8 cellular contexts compared by ENCODE assay signal in genomic region chr5:154940772-154941620, GRCh38. TPM values are rescaled to one million over a fixed set of nuclear protein-coding genes. Genes with fewer than 3 reads are reported as not detected.
DNase-seq lines count a peak whose midpoint lies in the region; ATAC-seq and TF ChIP-seq lines count a peak whose summit lies in the region.

Gene MRPL22, plus strand, starts transcription at chr5:154941073. Its CDS starts 38 bp downstream, at chr5:154941111.

- ATAC-seq in GM19467 (IDR thresholded peaks at IDR 0.05; ENCODE audit: unreplicated experiment) (peak; percentile 44), lung (ENCODE audit: insufficient read depth, low FRiP score) (peak; percentile 84)

- peak within 1 kb of the TSS; percentile 95 to 100 (median 99) for H3K4me3 Mint-ChIP-seq in CD8-positive, alpha-beta memory T cell

- no peaks in the 10 kb centered on the region for H3K36me3 ChIP-seq in CD8-positive, alpha-beta memory T cell (ENCODE audit: insufficient read depth, low read length)
- no peaks in the 10 kb centered on the region for H3K36me3 ChIP-seq in effector memory CD4-positive, alpha-beta T cell (ENCODE audit: control insufficient read depth, insufficient read depth, low read length)
- H3K36me3 ChIP-seq in lung (ENCODE audit: control insufficient read depth in 2 of 2, insufficient read depth in 2 of 2, low read length in 2 of 2) = peaks cover 0 to 2% of the 10 kb centered on the region in 2 donors

- H3K27me3 ChIP-seq in CD8-positive, alpha-beta memory T cell (ENCODE audit: insufficient read depth, low read length, poor library complexity, severe bottlenecking) = no peaks in the 10 kb centered on the region
- no peaks in the 10 kb centered on the region for H3K27me3 ChIP-seq in effector memory CD4-positive, alpha-beta T cell (replicated peaks; ENCODE audit: control insufficient read depth, insufficient read depth, low read length, poor library complexity, severe bottlenecking)
- no peaks in the 10 kb centered on the region for H3K27me3 ChIP-seq in lung (ENCODE audit: control insufficient read depth, insufficient read depth)

- POLR2A ChIA-PET in CD8-positive, alpha-beta memory T cell (lab: Charles Lee) = interaction anchor here (0.9 kb wide), 1 partner anchor 12 kb away, joined by 9 read pairs; no protein-coding TSS in a partner anchor

- DNase-seq in CD8-positive, alpha-beta memory T cell = peak; percentile 88 to 96 (median 92)
- DNase-seq in HT-29 (ENCODE audit: low spot score) (peak; percentile 96), lung (ENCODE audit: low spot score) (peak; percentile 95)
- peak; percentile 89 for DNase-seq in NK-92 treated with Interleukin-12 subunit alpha and Interleukin-12 subunit beta, amount 100 ng/mL, for 24 hours (lab: John Stamatoyannopoulos, UW)
- DNase-seq in activated CD8-positive, alpha-beta memory T cell treated with anti-CD3 and anti-CD28 coated beads for 24 hours = peak; percentile 97
- peak; percentile 91 to 92 (median 92) for DNase-seq in effector memory CD4-positive, alpha-beta T cell
- peak; percentile 89 to 94 (median 92) for DNase-seq in stimulated activated CD4-positive, alpha-beta T cell treated with anti-CD3 and anti-CD28 coated beads, TNF-alpha, amount 100 ng/mL, for 24 hours (ENCODE audit: low read depth in 3 of 3)

- no peak for TF ChIP-seq CTCF in lung (IDR thresholded peaks at IDR 0.05; ENCODE audit: control extremely low read depth, extremely low read depth)

- CTCF ChIA-PET in CD8-positive, alpha-beta memory T cell (lab: Charles Lee) = no interaction called here

- peaks cover 38% of the 10 kb centered on the region for H3K4me1 ChIP-seq in CD8-positive, alpha-beta memory T cell (ENCODE audit: insufficient read depth, low read length)
- H3K4me1 ChIP-seq in effector memory CD4-positive, alpha-beta T cell (ENCODE audit: control insufficient read depth, insufficient read depth, low read length, poor library complexity, severe bottlenecking) = peaks cover 20% of the 10 kb centered on the region
- H3K4me1 ChIP-seq in lung (ENCODE audit: control insufficient read depth in 2 of 2, insufficient read depth in 2 of 2, low read length in 2 of 2) = peaks cover 0 to 5% of the 10 kb centered on the region in 2 donors

- H3K9me3 Mint-ChIP-seq in CD8-positive, alpha-beta memory T cell = peaks cover 0 to 1% (median 0%) of the 10 kb centered on the region in 5 donors

- H3K27ac Mint-ChIP-seq in CD8-positive, alpha-beta memory T cell = peak within 1 kb of the TSS; percentile 95 to 99 (median 98)

- H3K4me1 Mint-ChIP-seq in CD8-positive, alpha-beta memory T cell = peaks cover 43 to 62% (median 58%) of the 10 kb centered on the region in 3 donors

- peaks cover 0 to 16% (median 0%) of the 10 kb centered on the region in 3 donors for H3K36me3 Mint-ChIP-seq in CD8-positive, alpha-beta memory T cell

- H3K27me3 Mint-ChIP-seq in CD8-positive, alpha-beta memory T cell = peaks cover 0 to 3% of the 10 kb centered on the region in 2 donors

- H3K9me3 ChIP-seq in CD8-positive, alpha-beta memory T cell (ENCODE audit: low read length) = no peaks in the 10 kb centered on the region
- no peaks in the 10 kb centered on the region for H3K9me3 ChIP-seq in effector memory CD4-positive, alpha-beta T cell (ENCODE audit: control insufficient read depth, low read length)
- H3K9me3 ChIP-seq in lung (ENCODE audit: control insufficient read depth in 2 of 2, insufficient read depth in 1 of 2, low read length in 1 of 2) = no peaks in the 10 kb centered on the region

- H3K27ac ChIP-seq in CD8-positive, alpha-beta memory T cell (ENCODE audit: low read depth, low read length) = peak within 1 kb of the TSS; percentile 74
- peak within 1 kb of the TSS; percentile 68 for H3K27ac ChIP-seq in effector memory CD4-positive, alpha-beta T cell (ENCODE audit: insufficient read depth, low read length, poor library complexity, severe bottlenecking)
- peak within 1 kb of the TSS; percentile 79 to 85 for H3K27ac ChIP-seq in lung (ENCODE audit: low read depth in 1 of 2, low read length in 1 of 2)

- WGBS in lung, 2 donors = 1 to 2% methylated on average over 40 of the region's 40 CpGs

- H3K4me3 ChIP-seq in CD8-positive, alpha-beta memory T cell (ENCODE audit: low read length) = peak within 1 kb of the TSS; percentile 92
- H3K4me3 ChIP-seq in effector memory CD4-positive, alpha-beta T cell (ENCODE audit: insufficient read depth, low read depth, low read length, poor library complexity, severe bottlenecking) = peak within 1 kb of the TSS; percentile 73
- H3K4me3 ChIP-seq in lung = peak within 1 kb of the TSS; percentile 67

RNA-seq across cellular contexts. Expression of gene MRPL22, which starts in this region (rescaled TPM):
- 10 to 100 TPM; 87.2 to 90.2 TPM for total RNA-seq in CD8-positive, alpha-beta memory T cell
- polyA plus RNA-seq in CD8-positive, alpha-beta memory T cell = 88.5 TPM
- 24.1 and 31.5 TPM in 2 replicates for total RNA-seq in HT-29 (2014; rRNA removed; shearing (Covaris generic))
- total RNA-seq in lung = 10 to 100 TPM; 26.9 to 35.0 TPM
- 10 to 100 TPM; 40.2 to 88.0 TPM for polyA plus RNA-seq in lung

Comparison
In these comparisons a context has a peak if more than half of its experiments do, and no peak if none do; other contexts are left out.
1. Peak in every context shown above with its lines: DNase-seq, ATAC-seq, H3K4me3 ChIP-seq and H3K27ac ChIP-seq.